In genomic region chr6:33249732-33250625, GRCh38 we compare ENCODE assay signal across 8 cellular contexts. TPM values are rescaled to one million over a fixed set of nuclear protein-coding genes. Genes with fewer than 3 reads are reported as not detected.
DNase-seq lines count a peak whose midpoint lies in the region; ATAC-seq, FAIRE-seq and TF ChIP-seq lines count a peak whose summit lies in the region.

No MANE protein-coding gene starts in this region.

- no peak for TF ChIP-seq CTCF in CD8-positive, alpha-beta T cell (IDR thresholded peaks at IDR 0.05)
- TF ChIP-seq CTCF in heart right ventricle (IDR thresholded peaks at IDR 0.05): no peak

- peak overlapping the region; percentile 71 for H3K4me3 ChIP-seq in CD8-positive, alpha-beta T cell (ENCODE audit: low read depth, low read length)
- peak overlapping the region; percentile 22 to 76 (median 61) for H3K4me3 ChIP-seq in heart right ventricle

- H3K9me3 Mint-ChIP-seq in CD8-positive, alpha-beta T cell: no peaks in the 10 kb centered on the region
- H3K9me3 Mint-ChIP-seq in activated T-helper 1 cell treated with anti-CD3 and anti-CD28 coated beads, Interleukin-12 subunit alpha, Interleukin-12 subunit beta, Interleukin-2, Interleukin-4 antibody, amounts not matched to agents 30 ng/mL and 10 ng/mL and 1 ng/mL, durations not matched to agents 14 hours and 24 hours and 36 hours: no peaks in the 10 kb centered on the region

- H3K4me3 Mint-ChIP-seq in CD8-positive, alpha-beta T cell: peak overlapping the region; percentile 91
- peak overlapping the region; percentile 91 for H3K4me3 Mint-ChIP-seq in activated T-helper 1 cell treated with anti-CD3 and anti-CD28 coated beads, Interleukin-12 subunit alpha, Interleukin-12 subunit beta, Interleukin-2, Interleukin-4 antibody, amounts not matched to agents 30 ng/mL and 10 ng/mL and 1 ng/mL, durations not matched to agents 14 hours and 24 hours and 36 hours

- POLR2A ChIA-PET in CD8-positive, alpha-beta T cell (lab: Charles Lee): interaction anchor here (0.6 to 3.0 kb wide), 19 partner anchors 22 to 1769 kb away, joined by 3 to 23 read pairs (median 5); partner anchors contain the start of genes B3GALT4, HLA-DMA, PFDN6 and RGL2

- peak overlapping the region; percentile 93 for H3K27ac Mint-ChIP-seq in CD8-positive, alpha-beta T cell
- peak overlapping the region; percentile 84 for H3K27ac Mint-ChIP-seq in activated T-helper 1 cell treated with anti-CD3 and anti-CD28 coated beads, Interleukin-12 subunit alpha, Interleukin-12 subunit beta, Interleukin-2, Interleukin-4 antibody, amounts not matched to agents 30 ng/mL and 10 ng/mL and 1 ng/mL, durations not matched to agents 14 hours and 24 hours and 36 hours

- DNase-seq in CD8-positive, alpha-beta T cell: no peak
- DNase-seq in activated T-helper 1 cell treated with anti-CD3 and anti-CD28 coated beads, Interleukin-12 subunit alpha, Interleukin-12 subunit beta, Interleukin-2, Interleukin-4 antibody, amounts not matched to agents 30 ng/mL and 10 ng/mL and 1 ng/mL, durations not matched to agents 14 hours and 24 hours and 36 hours (ENCODE audit: low spot score): no peak
- DNase-seq in heart right ventricle (peak; percentile 17 to 27), pulmonary artery endothelial cell (ENCODE audit: low read depth, low spot score) (peak; percentile 37), H54 (ENCODE audit: insufficient read length, low spot score) (no peak), ureter (ENCODE audit: low spot score) (no peak)

- H3K27me3 ChIP-seq in CD8-positive, alpha-beta T cell (ENCODE audit: insufficient read depth, low read length): no peaks in the 10 kb centered on the region
- peaks cover 0 to 9% (median 0%) of the 10 kb centered on the region in 7 donors for H3K27me3 ChIP-seq in heart right ventricle

- no peaks in the 10 kb centered on the region for H3K27me3 Mint-ChIP-seq in CD8-positive, alpha-beta T cell (ENCODE audit: low read depth)
- H3K27me3 Mint-ChIP-seq in activated T-helper 1 cell treated with anti-CD3 and anti-CD28 coated beads, Interleukin-12 subunit alpha, Interleukin-12 subunit beta, Interleukin-2, Interleukin-4 antibody, amounts not matched to agents 30 ng/mL and 10 ng/mL and 1 ng/mL, durations not matched to agents 14 hours and 24 hours and 36 hours (ENCODE audit: insufficient read depth): peaks cover 4% of the 10 kb centered on the region

- CTCF ChIA-PET in CD8-positive, alpha-beta T cell (lab: Charles Lee): interaction anchor here (1.2 to 9.0 kb wide), 12 partner anchors 11 to 236 kb away, joined by 3 to 133 read pairs (median 26); partner anchors contain the start of genes HSD17B8, RING1, RPS18 and RXRB

- H3K27ac ChIP-seq in CD8-positive, alpha-beta T cell (ENCODE audit: low read depth, low read length): peak overlapping the region; percentile 85
- peak overlapping the region; percentile 82 to 96 (median 92) for H3K27ac ChIP-seq in heart right ventricle

- FAIRE-seq in H54 (lab: Jason Lieb, UNC): no peak

- H3K36me3 ChIP-seq in CD8-positive, alpha-beta T cell (ENCODE audit: insufficient read depth, low read length): no peaks in the 10 kb centered on the region
- peaks cover 0 to 42% (median 8%) of the 10 kb centered on the region in 9 donors for H3K36me3 ChIP-seq in heart right ventricle

- TF ChIP-seq POLR2A in H54 (IDR thresholded peaks at IDR 0.05; ENCODE audit: low read depth, low read length): no peak

- H3K9me3 ChIP-seq in CD8-positive, alpha-beta T cell (ENCODE audit: low read length): no peaks in the 10 kb centered on the region
- H3K9me3 ChIP-seq in heart right ventricle: no peaks in the 10 kb centered on the region

- intact Hi-C loops in CD8-positive, alpha-beta T cell (cut with DNase I, micrococcal nuclease): loop anchor here (1.0 to 10.0 kb wide), 11 partner anchors 21 to 355 kb away; partner anchors contain the start of genes PFDN6 (in 2 of the 2), VPS52 (in 2 of the 2), WDR46 (in 2 of the 2) and HSD17B8 (in 1 of the 2)
- intact Hi-C loops in activated T-helper 1 cell treated with anti-CD3 and anti-CD28 coated beads, Interleukin-12 subunit alpha, Interleukin-12 subunit beta, Interleukin-2, Interleukin-4 antibody, amounts not matched to agents 30 ng/mL and 10 ng/mL and 1 ng/mL, durations not matched to agents 14 hours and 24 hours and 36 hours (cut with micrococcal nuclease): loop anchor here (1.0 to 2.0 kb wide), 15 partner anchors 21 to 1120 kb away; partner anchors contain the start of genes B3GALT4, FKBPL, HLA-DPB1 and KIFC1
- intact Hi-C loops in heart right ventricle (cut with DNase I): loop anchor here (1.0 to 10.0 kb wide), 18 partner anchors 38 to 356 kb away; partner anchors contain the start of genes RXRB (in 3 of the 10), SLC39A7 (in 3 of the 10), HSD17B8 (in 2 of the 10) and HLA-DOA (in 1 of the 10)

- H3K4me1 ChIP-seq in CD8-positive, alpha-beta T cell (ENCODE audit: insufficient read depth, low read length): peaks cover 25% of the 10 kb centered on the region
- peaks cover 7 to 33% (median 22%) of the 10 kb centered on the region in 9 donors for H3K4me1 ChIP-seq in heart right ventricle

- ATAC-seq in CD8-positive, alpha-beta T cell: no peak
- peak; percentile 7 for ATAC-seq in HG03196 (IDR thresholded peaks at IDR 0.05; ENCODE audit: unreplicated experiment)
- ATAC-seq in heart right ventricle: peak in 5 of 8 donors; percentile 0 to 21 (median 2)
- no peak for ATAC-seq in HG03280 (IDR thresholded peaks at IDR 0.05; ENCODE audit: unreplicated experiment)

- H3K4me1 Mint-ChIP-seq in CD8-positive, alpha-beta T cell (ENCODE audit: low read depth): peaks cover 39% of the 10 kb centered on the region
- peaks cover 44% of the 10 kb centered on the region for H3K4me1 Mint-ChIP-seq in activated T-helper 1 cell treated with anti-CD3 and anti-CD28 coated beads, Interleukin-12 subunit alpha, Interleukin-12 subunit beta, Interleukin-2, Interleukin-4 antibody, amounts not matched to agents 30 ng/mL and 10 ng/mL and 1 ng/mL, durations not matched to agents 14 hours and 24 hours and 36 hours (ENCODE audit: low read depth)

- 12 to 16% methylated on average over 15 of the region's 15 CpGs for WGBS in heart right ventricle, 2 donors

- peaks cover 30% of the 10 kb centered on the region for H3K36me3 Mint-ChIP-seq in CD8-positive, alpha-beta T cell
- peaks cover 20% of the 10 kb centered on the region for H3K36me3 Mint-ChIP-seq in activated T-helper 1 cell treated with anti-CD3 and anti-CD28 coated beads, Interleukin-12 subunit alpha, Interleukin-12 subunit beta, Interleukin-2, Interleukin-4 antibody, amounts not matched to agents 30 ng/mL and 10 ng/mL and 1 ng/mL, durations not matched to agents 14 hours and 24 hours and 36 hours (ENCODE audit: low read depth)

RNA-seq across cellular contexts. Expression of gene VPS52, which starts 21.7 kb away (rescaled TPM):
- 10 to 100 TPM; 72.2 to 75.9 TPM for total RNA-seq in CD8-positive, alpha-beta T cell
- total RNA-seq in activated T-helper 1 cell treated with anti-CD3 and anti-CD28 coated beads, Interleukin-12 subunit alpha, Interleukin-12 subunit beta, Interleukin-2, Interleukin-4 antibody, amounts not matched to agents 30 ng/mL and 10 ng/mL and 1 ng/mL, durations not matched to agents 14 hours and 24 hours and 36 hours: 59.8 and 63.5 TPM in 2 replicates
- total RNA-seq in heart right ventricle: 10 to 100 TPM; 29.8 to 41.6 (median 35.9) TPM
- polyA plus RNA-seq in heart right ventricle: 10 to 100 TPM; 25.2 to 45.7 TPM
- total RNA-seq in pulmonary artery endothelial cell: 32.1 and 33.0 TPM in 2 replicates
- total RNA-seq in ureter: 80.8 TPM

RNA-seq across cellular contexts. Expression of gene RPS18, which starts 21.9 kb away (rescaled TPM):
- 1,000 to 10,000 TPM; 4,154 to 4,290 TPM for total RNA-seq in CD8-positive, alpha-beta T cell
- 2,930 and 2,946 TPM in 2 replicates for total RNA-seq in activated T-helper 1 cell treated with anti-CD3 and anti-CD28 coated beads, Interleukin-12 subunit alpha, Interleukin-12 subunit beta, Interleukin-2, Interleukin-4 antibody, amounts not matched to agents 30 ng/mL and 10 ng/mL and 1 ng/mL, durations not matched to agents 14 hours and 24 hours and 36 hours
- total RNA-seq in heart right ventricle (1,000 to 10,000 TPM in 3 of 10 donors, 100 to 1,000 TPM in 7; 767 to 1,326 (median 860) TPM), pulmonary artery endothelial cell (2,993 and 4,478 TPM in 2 replicates), ureter (3,074 TPM)
- polyA plus RNA-seq in heart right ventricle: 1,000 to 10,000 TPM; 2,826 to 4,398 TPM

RNA-seq across cellular contexts. Expression of gene B3GALT4, which starts 26.9 kb away (rescaled TPM):
- 1 to 10 TPM; 7.9 to 8.8 TPM for total RNA-seq in CD8-positive, alpha-beta T cell
- total RNA-seq in activated T-helper 1 cell treated with anti-CD3 and anti-CD28 coated beads, Interleukin-12 subunit alpha, Interleukin-12 subunit beta, Interleukin-2, Interleukin-4 antibody, amounts not matched to agents 30 ng/mL and 10 ng/mL and 1 ng/mL, durations not matched to agents 14 hours and 24 hours and 36 hours: 4.4 and 5.6 TPM in 2 replicates
- total RNA-seq in heart right ventricle (10 to 100 TPM in 2 of 10 donors, 1 to 10 TPM in 8; 5.3 to 12.2 (median 8.0) TPM), pulmonary artery endothelial cell (2.8 and 4.7 TPM in 2 replicates), ureter (20.2 TPM)
- polyA plus RNA-seq in heart right ventricle: 1 to 10 TPM; 7.0 to 9.1 TPM

RNA-seq across cellular contexts. Expression of gene WDR46, which starts 39.1 kb away (rescaled TPM):
- 10 to 100 TPM; 19.9 to 22.1 TPM for total RNA-seq in CD8-positive, alpha-beta T cell
- 113 and 123 TPM in 2 replicates for total RNA-seq in activated T-helper 1 cell treated with anti-CD3 and anti-CD28 coated beads, Interleukin-12 subunit alpha, Interleukin-12 subunit beta, Interleukin-2, Interleukin-4 antibody, amounts not matched to agents 30 ng/mL and 10 ng/mL and 1 ng/mL, durations not matched to agents 14 hours and 24 hours and 36 hours
- total RNA-seq in heart right ventricle (10 to 100 TPM; 11.0 to 27.8 (median 16.2) TPM), pulmonary artery endothelial cell (90.2 and 94.7 TPM in 2 replicates), ureter (53.8 TPM)
- 10 to 100 TPM; 27.4 to 40.6 TPM for polyA plus RNA-seq in heart right ventricle

RNA-seq across cellular contexts. Expression of gene PFDN6, which starts 39.4 kb away (rescaled TPM):
- total RNA-seq in CD8-positive, alpha-beta T cell: 10 to 100 TPM in 1 of 2 experiments, 1 to 10 TPM in 1; 9.4 to 11.2 TPM
- total RNA-seq in activated T-helper 1 cell treated with anti-CD3 and anti-CD28 coated beads, Interleukin-12 subunit alpha, Interleukin-12 subunit beta, Interleukin-2, Interleukin-4 antibody, amounts not matched to agents 30 ng/mL and 10 ng/mL and 1 ng/mL, durations not matched to agents 14 hours and 24 hours and 36 hours: 122 and 126 TPM in 2 replicates
- total RNA-seq in heart right ventricle (10 to 100 TPM; 31.7 to 58.3 (median 40.2) TPM), pulmonary artery endothelial cell (51.2 and 53.3 TPM in 2 replicates), ureter (49.9 TPM)
- 100 to 1,000 TPM; 248 to 448 TPM for polyA plus RNA-seq in heart right ventricle

Comparison
In these comparisons a context has a peak if more than half of its experiments do, and no peak if none do; other contexts are left out.
1. ATAC-seq: peak in HG03196 (single experiment) and heart right ventricle (5 of 8); none in CD8-positive, alpha-beta T cell (single experiment) and HG03280 (single experiment).
2. DNase-seq: peak in heart right ventricle (2 of 2) and pulmonary artery endothelial cell (single experiment); none in CD8-positive, alpha-beta T cell (0 of 7), activated T-helper 1 cell treated with anti-CD3 and anti-CD28 coated beads, Interleukin-12 subunit alpha, Interleukin-12 subunit beta, Interleukin-2, Interleukin-4 antibody, amounts not matched to agents 30 ng/mL and 10 ng/mL and 1 ng/mL, durations not matched to agents 14 hours and 24 hours and 36 hours (single experiment), H54 (single experiment) and ureter (single experiment).